In genomic region chr1:38087676-38088075, GRCh38 we compare ENCODE assay signal across 21 cellular contexts. TPM values are rescaled to one million over a fixed set of nuclear protein-coding genes. Genes with fewer than 3 reads are reported as not detected.
A peak's percentile ranks its signal among the peaks of the same experiment; 100 is the strongest.
DNase-seq lines count a peak whose midpoint lies in the region; ATAC-seq, FAIRE-seq and TF ChIP-seq lines count a peak whose summit lies in the region.
"Had no signal": no experiment of that assay in that cellular context is flagged by ENCODE, and none has a peak within 500 bp of the region (broad histone marks: within the 10 kb centered on the region; RNA-seq: fewer than 3 reads in every experiment).

No MANE protein-coding gene starts in this region.

- CTCF ChIA-PET in Caco-2 (lab: Charles Lee), result no interaction called here

- no peak overlapping the region for H3K27ac ChIP-seq in neural progenitor cell
- H3K27ac ChIP-seq: 22Rv1, BLaER1, C4-2B, GM23248 had no signal

- POLR2A ChIA-PET in Caco-2 (lab: Charles Lee), result no interaction called here

- no peak for FAIRE-seq in frontal cortex (lab: Jason Lieb, UNC)
- FAIRE-seq: A204.1, D721Med, GM12878, GM19239 had no signal

- peaks cover 38% of the 10 kb centered on the region for H3F3A ChIP-seq in neural progenitor cell (ENCODE audit: low read depth)

- no peak overlapping the region for H3K4me3 Mint-ChIP-seq in Caco-2 (ENCODE audit: unreplicated experiment)
- no peak overlapping the region for H3K4me3 Mint-ChIP-seq in chondrocyte (ENCODE audit: unreplicated experiment)
- H3K4me3 Mint-ChIP-seq in neural progenitor cell, result peak overlapping the region; percentile 1
- H3K4me3 Mint-ChIP-seq: B cell; CD4-positive, CD25-positive, alpha-beta regulatory T cell; CD8-positive, alpha-beta T cell had no signal

- H3K9ac ChIP-seq in neural progenitor cell, result no peak overlapping the region
- H3K9ac ChIP-seq: BLaER1, GM23248 had no signal

- H3K4me1 Mint-ChIP-seq in Caco-2 (ENCODE audit: low read depth, unreplicated experiment) (peaks cover 7% of the 10 kb centered on the region), chondrocyte (ENCODE audit: low read depth) (peaks cover 4% of the 10 kb centered on the region), neural progenitor cell (peaks cover 64% of the 10 kb centered on the region)
- H3K4me1 Mint-ChIP-seq: B cell; CD4-positive, CD25-positive, alpha-beta regulatory T cell had no signal

- no peak for TF ChIP-seq CTCF in Caco-2 (IDR thresholded peaks at IDR 0.05; ENCODE audit: insufficient read depth in 1 of 2, low read depth in 1 of 2, low read length in 1 of 2, severe bottlenecking in 1 of 2, unreplicated experiment in 1 of 2)
- TF ChIP-seq CTCF in chondrocyte (IDR thresholded peaks at IDR 0.05), result no peak
- no peak for TF ChIP-seq CTCF in neural progenitor cell (IDR thresholded peaks at IDR 0.05)

- intact Hi-C loops in Caco-2 (cut with micrococcal nuclease; ENCODE audit: unreplicated experiment), result no loop called here

- DNase-seq in Caco-2 (no peak), chondrocyte (ENCODE audit: low spot score) (peak; percentile 68), neural progenitor cell (ENCODE audit: low spot score) (no peak), frontal cortex (ENCODE audit: low spot score in 2 of 2) (no peak), NOMO-1 treated with dmso at 0.1 percent for 144 hours (lab: John Stamatoyannopoulos, UW; ENCODE audit: unreplicated experiment) (no peak)
- DNase-seq: CD4-positive, CD25-positive, alpha-beta regulatory T cell; CD8-positive, alpha-beta T cell; EL; GDM1; GM23248 had no signal

- H4K20me1 ChIP-seq in neural progenitor cell (ENCODE audit: low read depth), result peaks cover 66% of the 10 kb centered on the region
- H4K20me1 ChIP-seq: BLaER1 had no signal

- no peaks in the 10 kb centered on the region for H3K9me3 Mint-ChIP-seq in Caco-2 (ENCODE audit: unreplicated experiment)
- no peaks in the 10 kb centered on the region for H3K9me3 Mint-ChIP-seq in chondrocyte (ENCODE audit: low read depth)
- H3K9me3 Mint-ChIP-seq in neural progenitor cell, result no peaks in the 10 kb centered on the region
- H3K9me3 Mint-ChIP-seq: CD4-positive, CD25-positive, alpha-beta regulatory T cell; CD8-positive, alpha-beta T cell; H9 had no signal

- ATAC-seq in HG03469 (IDR thresholded peaks at IDR 0.05; ENCODE audit: unreplicated experiment), result no peak
- ATAC-seq: CD8-positive, alpha-beta T cell had no signal

- peak overlapping the region; percentile 11 for H3K4me2 ChIP-seq in neural progenitor cell
- H3K4me2 ChIP-seq: BLaER1 had no signal

- H3K27me3 Mint-ChIP-seq in Caco-2 (ENCODE audit: insufficient read depth, unreplicated experiment), result peaks cover 15% of the 10 kb centered on the region
- H3K27me3 Mint-ChIP-seq in chondrocyte (ENCODE audit: low read depth), result peaks cover 11% of the 10 kb centered on the region
- peaks cover 7% of the 10 kb centered on the region for H3K27me3 Mint-ChIP-seq in neural progenitor cell (ENCODE audit: insufficient read depth, low read depth)

- H3K4me3 ChIP-seq in Caco-2 (ENCODE audit: low read depth, low read length) (no peak overlapping the region), neural progenitor cell (no peak overlapping the region)
- H3K4me3 ChIP-seq: BLaER1, GM12878, GM23248 had no signal

- no peaks in the 10 kb centered on the region for H3K9me3 ChIP-seq in Caco-2
- no peaks in the 10 kb centered on the region for H3K9me3 ChIP-seq in neural progenitor cell (ENCODE audit: low read depth)
- H3K9me3 ChIP-seq: BLaER1 had no signal

- H3K4me1 ChIP-seq in Caco-2 (no peaks in the 10 kb centered on the region), neural progenitor cell (peaks cover 51% of the 10 kb centered on the region)

- no TSS peak for BruUV-seq in Caco-2 (replicated peaks; lab: Mats Ljungman, UMichigan)

- H3K36me3 Mint-ChIP-seq in Caco-2 (ENCODE audit: insufficient read depth, unreplicated experiment), result no peaks in the 10 kb centered on the region
- H3K36me3 Mint-ChIP-seq in chondrocyte (ENCODE audit: low read depth), result no peaks in the 10 kb centered on the region
- H3K36me3 Mint-ChIP-seq in neural progenitor cell, result no peaks in the 10 kb centered on the region
- H3K36me3 Mint-ChIP-seq: CD4-positive, CD25-positive, alpha-beta regulatory T cell; CD8-positive, alpha-beta T cell had no signal

- no peaks in the 10 kb centered on the region; the same call in 1 of the 2 replicates for H3K27me3 ChIP-seq in Caco-2 (replicated peaks; ENCODE audit: control insufficient read depth, insufficient read depth, low read length)
- H3K27me3 ChIP-seq in neural progenitor cell, result no peaks in the 10 kb centered on the region
- H3K27me3 ChIP-seq: BLaER1 had no signal

- H3K27ac Mint-ChIP-seq in Caco-2 (ENCODE audit: unreplicated experiment) (peak overlapping the region; percentile 8), chondrocyte (ENCODE audit: unreplicated experiment) (no peak overlapping the region), neural progenitor cell (peak overlapping the region; percentile 2)
- H3K27ac Mint-ChIP-seq: B cell; CD8-positive, alpha-beta T cell had no signal

- H2AFZ ChIP-seq in neural progenitor cell (replicated peaks), result no peak overlapping the region
- H2AFZ ChIP-seq: GM23248 had no signal

- peaks cover 8% of the 10 kb centered on the region for H3K79me2 ChIP-seq in neural progenitor cell (ENCODE audit: low read depth)

- H3K36me3 ChIP-seq in Caco-2 (ENCODE audit: control insufficient read depth, insufficient read depth, low read length) (no peaks in the 10 kb centered on the region), neural progenitor cell (no peaks in the 10 kb centered on the region)
- H3K36me3 ChIP-seq: BLaER1 had no signal

RNA-seq across cellular contexts. Expression of gene POU3F1, which starts 41.1 kb away (rescaled TPM):
- not detected in 2 replicates for total RNA-seq in Caco-2 (2022)
- 1.3 to 11.7 TPM (median 1.6 TPM) in 3 replicates for total RNA-seq in chondrocyte
- total RNA-seq in neural progenitor cell (ENCODE audit: low replicate concordance), result 16.5 and 44.6 TPM in 2 replicates
- 9.4 TPM for total RNA-seq in frontal cortex
- total RNA-seq: GM23248, H4 had no signal
